ENCODE assay signal across 8 cellular contexts in genomic region chr9:84953797-84954695, GRCh38.
DNase-seq lines count a peak whose midpoint lies in the region; ATAC-seq and TF ChIP-seq lines count a peak whose summit lies in the region.

No MANE protein-coding gene starts in this region.

- H3K36me3 Mint-ChIP-seq in T-cell, result no peaks in the 10 kb centered on the region

- H3K27me3 Mint-ChIP-seq in T-cell, result peaks cover 10 to 15% of the 10 kb centered on the region in 2 donors

- H3K27ac Mint-ChIP-seq in T-cell, result no peak overlapping the region

- H3K27ac ChIP-seq in HEK293 (ENCODE audit: extremely low read depth, low read depth, low read length), result no peak overlapping the region

- no peak overlapping the region for H3K4me3 ChIP-seq in HEK293 (ENCODE audit: low read depth, low read length)

- POLR2A ChIA-PET in HEK293 (lab: Yijun Ruan, JAX), result no interaction called here
- POLR2A ChIA-PET in T-cell (lab: Charles Lee), result no interaction called here

- H3K4me1 Mint-ChIP-seq in T-cell, result peaks cover 0 to 5% (median 0%) of the 10 kb centered on the region in 3 donors

- DNase-seq in activated CD8-positive, alpha-beta memory T cell treated with anti-CD3 and anti-CD28 coated beads for 24 hours, result peak; percentile 61
- no peak for DNase-seq in activated CD8-positive, alpha-beta memory T cell treated with anti-CD3 and anti-CD28 coated beads, Interleukin-2, amount 50 U/mL, for 4 hours
- DNase-seq in M059J (ENCODE audit: low read depth), result peak; percentile 60
- peak in 22 of 34 experiments; percentile 0 to 29 (median 6) for DNase-seq in T-cell
- peak; percentile 89 for DNase-seq in ecto neural progenitor cell (ENCODE audit: low spot score)
- peak; percentile 25 to 27 for DNase-seq in lung microvascular endothelial cell (ENCODE audit: low read depth in 2 of 2)
- DNase-seq in stimulated activated CD8-positive, alpha-beta memory T cell treated with anti-CD3 and anti-CD28 coated beads, Interleukin-7, amount 100 ng/mL, for 4 hours (ENCODE audit: low read depth in 2 of 2), result peak; percentile 3 to 4

- H3K36me3 ChIP-seq in HEK293 (ENCODE audit: control insufficient read depth in 2 of 2, insufficient read depth in 1 of 2, low read length in 2 of 2), result no peaks in the 10 kb centered on the region

- peak in 3 of 4 experiments; percentile 40 to 58 (median 49) for ATAC-seq in T-cell (replicated peaks in 1 of 4)

- H3K9me3 ChIP-seq in HEK293 (ENCODE audit: control insufficient read depth, insufficient read depth, low read depth, low read length), result no peaks in the 10 kb centered on the region

- CTCF ChIA-PET in HEK293 (lab: Yijun Ruan, JAX), result interaction anchor here (0.6 to 1.9 kb wide), 19 partner anchors 8 to 556 kb away, joined by 3 to 9 read pairs (median 4); no protein-coding TSS in a partner anchor
- CTCF ChIA-PET in T-cell (lab: Charles Lee), result no interaction called here

- no peaks in the 10 kb centered on the region for H3K4me1 ChIP-seq in HEK293 (ENCODE audit: control insufficient read depth, insufficient read depth, low read length)

- H3K4me3 Mint-ChIP-seq in T-cell, result no peak overlapping the region

- peak; percentile 92 for TF ChIP-seq CTCF in HEK293 (tag by site-specific recombination; IDR thresholded peaks at IDR 0.05)

- H3K9me3 Mint-ChIP-seq in T-cell, result no peaks in the 10 kb centered on the region

TF ChIP-seq in HEK293, 187 proteins besides CTCF, POLR2A, EP300 and RAD21:
- TF ChIP-seq ZNF140 (tag by site-specific recombination; IDR thresholded peaks at IDR 0.05) (no peak), ZNF2 (tag by site-specific recombination; IDR thresholded peaks at IDR 0.05) (0 out of 2 replicates have a peak, but pooled peaks have one; percentile 24), KLF8 (tag by site-specific recombination; IDR thresholded peaks at IDR 0.05) (0 out of 2 replicates have a peak, but pooled peaks have one; percentile 23), ZNF660 (tag by site-specific recombination; IDR thresholded peaks at IDR 0.05) (peak; percentile 71), ZNF449 (tag by site-specific recombination; IDR thresholded peaks at IDR 0.05) (peak; percentile 42; the same call in 1 of the 2 replicates), ZNF600 (tag by site-specific recombination; IDR thresholded peaks at IDR 0.05) (peak; percentile 69), ZNF561 (tag by site-specific recombination; IDR thresholded peaks at IDR 0.05; ENCODE audit: borderline replicate concordance) (0 out of 2 replicates have a peak, but pooled peaks have one; percentile 26), ZNF76 (tag by site-specific recombination; IDR thresholded peaks at IDR 0.05; ENCODE audit: borderline replicate concordance, low read depth) (no peak)
